13 cellular contexts compared by ENCODE assay signal in genomic region chr15:39300451-39301153, GRCh38.
DNase-seq lines count a peak whose midpoint lies in the region; ATAC-seq, FAIRE-seq and TF ChIP-seq lines count a peak whose summit lies in the region.
"Had no signal": no experiment of that assay in that cellular context is flagged by ENCODE, and none has a peak within 500 bp of the region (broad histone marks: within the 10 kb centered on the region; RNA-seq: fewer than 3 reads in every experiment).

No MANE protein-coding gene starts in this region.

- H3K36me3 ChIP-seq in ascending aorta (no peaks in the 10 kb centered on the region), H7 (replicated peaks; ENCODE audit: control insufficient read depth, insufficient read depth, low read length) (no peaks in the 10 kb centered on the region)
- H3K36me3 ChIP-seq: stomach had no signal

- no peaks in the 10 kb centered on the region for H3K9me3 ChIP-seq in ascending aorta
- H3K9me3 ChIP-seq: stomach had no signal

- intact Hi-C loops in ascending aorta (cut with DNase I): loop anchor here (1.0 to 5.0 kb wide), 2 partner anchors 57 to 280 kb away; no protein-coding TSS in a partner anchor

- peaks cover 0 to 11% of the 10 kb centered on the region in 2 donors for H3K4me1 ChIP-seq in ascending aorta
- peaks cover 51% of the 10 kb centered on the region for H3K4me1 ChIP-seq in foreskin keratinocyte

- H3K4me3 ChIP-seq in ascending aorta: no peak overlapping the region
- H3K4me3 ChIP-seq in H7 (ENCODE audit: insufficient read depth, low read depth, low read length): no peak overlapping the region
- H3K4me3 ChIP-seq: stomach had no signal

- H3K27ac ChIP-seq in ascending aorta (peak overlapping the region; percentile 32 to 69), foreskin keratinocyte (no peak overlapping the region)

- TF ChIP-seq CTCF in ascending aorta (IDR thresholded peaks at IDR 0.05): no peak
- no peak for TF ChIP-seq CTCF in foreskin keratinocyte (conservative IDR thresholded peaks at IDR 0.05)

- DNase-seq in HS-27A (ENCODE audit: low read depth) (peak; percentile 76), ascending aorta (ENCODE audit: low spot score in 2 of 2) (no peak), foreskin keratinocyte (peak; percentile 49 to 70), urothelium cell line (ENCODE audit: low spot score) (peak; percentile 69), COR-L47 (lab: John Stamatoyannopoulos, UW) (no peak), left lobe of liver (ENCODE audit: low spot score) (no peak), H7 (no peak)
- DNase-seq: activated T-cell treated with anti-CD3 and anti-CD28 coated beads, Interleukin-2, amount 50 U/mL, for 48 hours; DMS53; glutamatergic neuron; NCI-H524; stimulated activated CD4-positive, alpha-beta T cell treated with anti-CD3 and anti-CD28 coated beads, Interleukin-2, amount 100 ng/mL, for 48 hours; stomach had no signal

- no peaks in the 10 kb centered on the region for H3K27me3 ChIP-seq in ascending aorta
- H3K27me3 ChIP-seq in foreskin keratinocyte: no peaks in the 10 kb centered on the region
- no peaks in the 10 kb centered on the region for H3K27me3 ChIP-seq in H7 (ENCODE audit: control insufficient read depth, insufficient read depth, low read length)
- H3K27me3 ChIP-seq: stomach had no signal

- no peak for FAIRE-seq in urothelium cell line (lab: Jason Lieb, UNC)

- ATAC-seq in foreskin keratinocyte (peak; percentile 61), left lobe of liver (no peak)

Comparison
In these comparisons a context has a peak if more than half of its experiments do, and no peak if none do; other contexts are left out.
1. DNase-seq: peak in HS-27A (single experiment), foreskin keratinocyte (2 of 2) and urothelium cell line (single experiment); none in ascending aorta (0 of 2), COR-L47 (single experiment), left lobe of liver (single experiment) and H7 (single experiment).